10 cellular contexts compared by ENCODE assay signal in the genomic region with DNA sequence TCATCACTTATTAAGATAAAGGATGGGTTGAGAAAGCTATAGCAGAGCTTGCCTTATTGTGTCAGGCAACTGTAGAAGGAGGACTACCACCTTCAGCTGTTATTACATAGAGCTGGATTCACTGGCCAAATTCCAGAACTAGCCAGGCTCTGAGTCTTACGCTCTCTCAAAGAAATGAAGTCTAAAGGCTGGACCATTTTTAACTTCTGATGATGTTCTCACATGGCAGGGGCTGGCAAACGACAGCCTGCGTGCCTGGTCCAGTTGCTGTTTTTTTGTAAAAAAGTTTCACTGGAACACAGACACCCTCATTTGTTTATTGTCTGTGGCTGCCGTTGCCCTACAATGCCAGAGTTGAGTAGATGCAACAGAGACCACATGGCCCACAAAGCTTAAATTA.
"Had no signal": no experiment of that assay in that cellular context is flagged by ENCODE, and none has a peak within 500 bp of the region (broad histone marks: within the 10 kb centered on the region; RNA-seq: fewer than 3 reads in every experiment).

No MANE protein-coding gene starts in this region.

- H3K36me3 ChIP-seq: pancreas had no signal

- H3K9me3 Mint-ChIP-seq: activated naive CD4-positive, alpha-beta T cell treated with anti-CD3 and anti-CD28 coated beads for 36 hours; brain; dendritic cell treated with granulocyte-macrophage colony-stimulating factor and Interleukin-4, amounts not matched to agents 40 ng/mL and 50 ng/mL, for 4 days had no signal

- H3K9me3 ChIP-seq: pancreas, upper lobe of right lung had no signal

- H3K4me3 Mint-ChIP-seq: activated CD8-positive, alpha-beta memory T cell treated with anti-CD3 and anti-CD28 coated beads, Interleukin-2, amount 10 ng/mL, durations not matched to agents 7 days and 5 days; activated naive CD4-positive, alpha-beta T cell treated with anti-CD3 and anti-CD28 coated beads for 36 hours; brain; dendritic cell treated with granulocyte-macrophage colony-stimulating factor and Interleukin-4, amounts not matched to agents 40 ng/mL and 50 ng/mL, for 4 days had no signal

- DNase-seq: activated CD8-positive, alpha-beta memory T cell treated with anti-CD3 and anti-CD28 coated beads, Interleukin-2, amount 10 ng/mL, durations not matched to agents 7 days and 5 days; activated naive CD4-positive, alpha-beta T cell treated with anti-CD3 and anti-CD28 coated beads for 36 hours; pancreas; SHP77 treated with DMSO at 0.1 percent for 48 hours; small intestine; T-helper 2 cell; upper lobe of right lung had no signal

- H3K27me3 ChIP-seq: pancreas, upper lobe of right lung had no signal

- H3K4me3 ChIP-seq: pancreas, upper lobe of right lung had no signal

- H3K27ac ChIP-seq: pancreas, upper lobe of right lung had no signal

- H3K27me3 Mint-ChIP-seq: activated CD8-positive, alpha-beta memory T cell treated with anti-CD3 and anti-CD28 coated beads, Interleukin-2, amount 10 ng/mL, durations not matched to agents 7 days and 5 days; brain; dendritic cell treated with granulocyte-macrophage colony-stimulating factor and Interleukin-4, amounts not matched to agents 40 ng/mL and 50 ng/mL, for 4 days had no signal

- ATAC-seq: activated CD8-positive, alpha-beta memory T cell treated with anti-CD3 and anti-CD28 coated beads, Interleukin-2, amount 10 ng/mL, durations not matched to agents 7 days and 5 days; esophagus mucosa; pancreas; upper lobe of right lung had no signal

- H3K27ac Mint-ChIP-seq: activated naive CD4-positive, alpha-beta T cell treated with anti-CD3 and anti-CD28 coated beads for 36 hours; dendritic cell treated with granulocyte-macrophage colony-stimulating factor and Interleukin-4, amounts not matched to agents 40 ng/mL and 50 ng/mL, for 4 days had no signal

- H3K4me1 ChIP-seq: pancreas had no signal
